Comparison of ENCODE assay signal across 19 cellular contexts in genomic region chr22:37033605-37034430, GRCh38. TPM values are rescaled to one million over a fixed set of nuclear protein-coding genes. Genes with fewer than 3 reads are reported as not detected.
A peak's percentile ranks its signal among the peaks of the same experiment; 100 is the strongest.
DNase-seq lines count a peak whose midpoint lies in the region; ATAC-seq and TF ChIP-seq lines count a peak whose summit lies in the region.
"Had no signal": no experiment of that assay in that cellular context is flagged by ENCODE, and none has a peak within 500 bp of the region (broad histone marks: within the 10 kb centered on the region; RNA-seq: fewer than 3 reads in every experiment).

No MANE protein-coding gene starts in this region.

- peaks cover 15% of the 10 kb centered on the region for H3K4me1 Mint-ChIP-seq in neural progenitor cell
- H3K4me1 Mint-ChIP-seq: activated CD4-positive, alpha-beta T cell treated with anti-CD3 and anti-CD28 coated beads for 36 hours; activated naive CD4-positive, alpha-beta T cell treated with anti-CD3 and anti-CD28 coated beads, Interleukin-2, amount 50 U/mL, for 24 hours; immature natural killer cell had no signal

- H3K27ac Mint-ChIP-seq in neural progenitor cell = peak overlapping the region; percentile 68
- H3K27ac Mint-ChIP-seq: activated CD4-positive, alpha-beta T cell treated with anti-CD3 and anti-CD28 coated beads for 36 hours; activated naive CD4-positive, alpha-beta T cell treated with anti-CD3 and anti-CD28 coated beads, Interleukin-2, amount 50 U/mL, for 24 hours; activated T-cell treated with anti-CD3 and anti-CD28 coated beads, Interleukin-2, amount 50 U/mL, for 72 hours; immature natural killer cell; T-helper 1 cell treated with Interleukin-12 subunit alpha and Interleukin-12 subunit beta and Interleukin-4 antibody, amounts not matched to agents 30 μg/mL and 1 μg/mL, for 36 hours had no signal

- intact Hi-C loops in right cardiac atrium (cut with DNase I) (no loop called here), left colon (cut with DNase I, micrococcal nuclease) (no loop called here)

- H3K27ac ChIP-seq in right cardiac atrium (ENCODE audit: low read length) = no peak overlapping the region
- H3K27ac ChIP-seq in right atrium auricular region = no peak overlapping the region
- no peak overlapping the region for H3K27ac ChIP-seq in neural progenitor cell
- H3K27ac ChIP-seq: ascending aorta, testis had no signal

- H3K9me3 ChIP-seq in right cardiac atrium (ENCODE audit: control insufficient read depth, low read length) (no peaks in the 10 kb centered on the region), right atrium auricular region (no peaks in the 10 kb centered on the region), neural progenitor cell (ENCODE audit: low read depth) (no peaks in the 10 kb centered on the region)
- H3K9me3 ChIP-seq: ascending aorta, testis had no signal

- WGBS in right cardiac atrium = 85% methylated on average over 23 of the region's 23 CpGs

- no peak overlapping the region for H3K9ac ChIP-seq in neural progenitor cell

- H3K4me3 ChIP-seq in right cardiac atrium (ENCODE audit: low read length) (no peak overlapping the region), right atrium auricular region (no peak overlapping the region), neural progenitor cell (no peak overlapping the region)
- H3K4me3 ChIP-seq: ascending aorta, testis had no signal

- H3K4me1 ChIP-seq in right cardiac atrium (ENCODE audit: control insufficient read depth, insufficient read depth, low read length) = no peaks in the 10 kb centered on the region
- H3K4me1 ChIP-seq in right atrium auricular region = no peaks in the 10 kb centered on the region
- no peaks in the 10 kb centered on the region for H3K4me1 ChIP-seq in neural progenitor cell
- H3K4me1 ChIP-seq: ascending aorta, testis had no signal

- no peaks in the 10 kb centered on the region for H4K20me1 ChIP-seq in neural progenitor cell (ENCODE audit: low read depth)

- peaks cover 13% of the 10 kb centered on the region for H3K36me3 ChIP-seq in right atrium auricular region
- no peaks in the 10 kb centered on the region for H3K36me3 ChIP-seq in neural progenitor cell

- TF ChIP-seq CTCF in right atrium auricular region (IDR thresholded peaks at IDR 0.05) (no peak), neural progenitor cell (IDR thresholded peaks at IDR 0.05) (no peak)

- H3K27me3 Mint-ChIP-seq in neural progenitor cell (ENCODE audit: insufficient read depth, low read depth) = peaks cover 5% of the 10 kb centered on the region

- no peak overlapping the region for H3K4me2 ChIP-seq in neural progenitor cell

- DNase-seq in right cardiac atrium (peak in 2 of 3 donors; percentile 19 to 33), right atrium auricular region (ENCODE audit: low spot score) (no peak), left colon (peak in 1 of 2 donors; percentile 37), neural progenitor cell (ENCODE audit: low spot score) (no peak), DMS153 (lab: John Stamatoyannopoulos, UW) (no peak)
- DNase-seq in activated CD4-positive, alpha-beta T cell treated with anti-CD3 and anti-CD28 coated beads for 4 hours = no peak
- DNase-seq: activated CD4-positive, alpha-beta T cell treated with anti-CD3 and anti-CD28 coated beads for 36 hours; activated T-cell treated with anti-CD3 and anti-CD28 coated beads, Interleukin-2, amount 50 U/mL, for 72 hours; COR-L47; foreskin melanocyte; immature natural killer cell; NCI-H2081 treated with DMSO at 0.1 percent for 48 hours; OCI-M1; testis had no signal

- no peaks in the 10 kb centered on the region for H3K9me3 Mint-ChIP-seq in neural progenitor cell
- H3K9me3 Mint-ChIP-seq: activated naive CD4-positive, alpha-beta T cell treated with anti-CD3 and anti-CD28 coated beads, Interleukin-2, amount 50 U/mL, for 24 hours; activated T-cell treated with anti-CD3 and anti-CD28 coated beads, Interleukin-2, amount 50 U/mL, for 72 hours; immature natural killer cell; T-helper 1 cell treated with Interleukin-12 subunit alpha and Interleukin-12 subunit beta and Interleukin-4 antibody, amounts not matched to agents 30 μg/mL and 1 μg/mL, for 36 hours had no signal

- ATAC-seq in right cardiac atrium (no peak), left colon (peak; percentile 40), GM21717 (IDR thresholded peaks at IDR 0.05; ENCODE audit: unreplicated experiment) (no peak), GM21619 (IDR thresholded peaks at IDR 0.05; ENCODE audit: unreplicated experiment) (no peak)
- ATAC-seq: activated CD4-positive, alpha-beta T cell treated with anti-CD3 and anti-CD28 coated beads for 36 hours; activated T-cell treated with anti-CD3 and anti-CD28 coated beads, Interleukin-2, amount 50 U/mL, for 72 hours had no signal

- H3K27me3 ChIP-seq in right cardiac atrium (ENCODE audit: control insufficient read depth, insufficient read depth) (no peaks in the 10 kb centered on the region), right atrium auricular region (no peaks in the 10 kb centered on the region), neural progenitor cell (no peaks in the 10 kb centered on the region)
- H3K27me3 ChIP-seq: ascending aorta, testis had no signal

- no peak overlapping the region for H3K4me3 Mint-ChIP-seq in neural progenitor cell
- H3K4me3 Mint-ChIP-seq: activated CD4-positive, alpha-beta T cell treated with anti-CD3 and anti-CD28 coated beads for 36 hours; activated naive CD4-positive, alpha-beta T cell treated with anti-CD3 and anti-CD28 coated beads, Interleukin-2, amount 50 U/mL, for 24 hours; activated T-cell treated with anti-CD3 and anti-CD28 coated beads, Interleukin-2, amount 50 U/mL, for 72 hours; immature natural killer cell; T-helper 1 cell treated with Interleukin-12 subunit alpha and Interleukin-12 subunit beta and Interleukin-4 antibody, amounts not matched to agents 30 μg/mL and 1 μg/mL, for 36 hours had no signal

- H2AFZ ChIP-seq in neural progenitor cell (replicated peaks) = no peak overlapping the region

- no peaks in the 10 kb centered on the region for H3K36me3 Mint-ChIP-seq in neural progenitor cell
- H3K36me3 Mint-ChIP-seq: activated naive CD4-positive, alpha-beta T cell treated with anti-CD3 and anti-CD28 coated beads, Interleukin-2, amount 50 U/mL, for 24 hours; immature natural killer cell had no signal

- no peaks in the 10 kb centered on the region for H3F3A ChIP-seq in neural progenitor cell (ENCODE audit: low read depth)

- H3K79me2 ChIP-seq in neural progenitor cell (ENCODE audit: low read depth) = no peaks in the 10 kb centered on the region

RNA-seq across cellular contexts. Expression of gene MPST, which starts 14.3 kb away (rescaled TPM):
- 10 to 100 TPM; 49.6 to 65.7 (median 54.2) TPM for total RNA-seq in right cardiac atrium
- 93.0 TPM for polyA plus RNA-seq in right cardiac atrium
- total RNA-seq in right atrium auricular region = 100 to 1,000 TPM; 102 to 116 TPM
- 100 to 1,000 TPM; 221 to 250 TPM for total RNA-seq in left colon
- total RNA-seq in neural progenitor cell (ENCODE audit: low replicate concordance) = 36.9 and 157 TPM in 2 replicates

RNA-seq across cellular contexts. Expression of gene TST, which starts 14.6 kb away (rescaled TPM):
- total RNA-seq in right cardiac atrium = 10 to 100 TPM; 31.7 to 53.6 (median 36.6) TPM
- polyA plus RNA-seq in right cardiac atrium = 67.9 TPM
- 10 to 100 TPM; 55.0 to 82.1 TPM for total RNA-seq in right atrium auricular region
- total RNA-seq in left colon = 100 to 1,000 TPM; 507 to 576 TPM
- total RNA-seq in neural progenitor cell (ENCODE audit: low replicate concordance) = 21.5 and 53.4 TPM in 2 replicates

RNA-seq across cellular contexts. Expression of gene KCTD17, which starts 17.7 kb away (rescaled TPM):
- total RNA-seq in right cardiac atrium (10 to 100 TPM; 24.8 to 37.8 (median 32.2) TPM), right atrium auricular region (10 to 100 TPM; 44.9 to 54.8 TPM), left colon (10 to 100 TPM; 33.2 to 41.1 TPM), neural progenitor cell (ENCODE audit: low replicate concordance) (17.5 and 44.1 TPM in 2 replicates)
- 34.4 TPM for polyA plus RNA-seq in right cardiac atrium

Comparison
In these comparisons a context has a peak if more than half of its experiments do, and no peak if none do; other contexts are left out.
1. DNase-seq: peak in right cardiac atrium (2 of 3); none in right atrium auricular region (single experiment), neural progenitor cell (single experiment), DMS153 (single experiment) and activated CD4-positive, alpha-beta T cell treated with anti-CD3 and anti-CD28 coated beads for 4 hours (0 of 2).